In genomic region chr10:102863660-102864059, GRCh38 we compare ENCODE assay signal across 17 cellular contexts. TPM values are rescaled to one million over a fixed set of nuclear protein-coding genes. Genes with fewer than 3 reads are reported as not detected.
DNase-seq lines count a peak whose midpoint lies in the region; ATAC-seq and TF ChIP-seq lines count a peak whose summit lies in the region.
"Had no signal": no experiment of that assay in that cellular context is flagged by ENCODE, and none has a peak within 500 bp of the region (broad histone marks: within the 10 kb centered on the region; RNA-seq: fewer than 3 reads in every experiment).

No MANE protein-coding gene starts in this region.

- H3K9me1 ChIP-seq in IMR-90 (ENCODE audit: insufficient read depth, low read length), result no peaks in the 10 kb centered on the region; the same call in 1 of the 2 replicates

- no peak overlapping the region for H3K27ac ChIP-seq in A673 (ENCODE audit: low read depth, low read length, poor library complexity, severe bottlenecking)
- no peak overlapping the region for H3K27ac ChIP-seq in IMR-90 (ENCODE audit: insufficient read depth, low read length)
- peak overlapping the region in 4 of 5 donors; percentile 7 to 68 (median 36) for H3K27ac ChIP-seq in adrenal gland
- H3K27ac ChIP-seq in PC-9, result no peak overlapping the region
- H3K27ac ChIP-seq: SJSA1 had no signal

- no peak overlapping the region for H3K9ac ChIP-seq in IMR-90 (ENCODE audit: low read depth, low read length)

- intact Hi-C loops in A673 (cut with micrococcal nuclease; ENCODE audit: unreplicated experiment), result no loop called here
- intact Hi-C loops in IMR-90 (cut with micrococcal nuclease), result no loop called here
- intact Hi-C loops in adrenal gland (cut with DNase I), result no loop called here
- intact Hi-C loops in PC-9 (cut with micrococcal nuclease; ENCODE audit: unreplicated experiment), result no loop called here

- dilution Hi-C loops in IMR-90 (cut with HindIII; ENCODE audit: low sequenced_read_pairs, unreplicated experiment), result no loop called here

- H3K27me3 ChIP-seq in A673 (replicated peaks; ENCODE audit: insufficient read depth, low read depth, low read length, poor library complexity), result no peaks in the 10 kb centered on the region
- no peaks in the 10 kb centered on the region for H3K27me3 ChIP-seq in IMR-90 (ENCODE audit: control insufficient read depth, insufficient read depth, low read length)
- H3K27me3 ChIP-seq in adrenal gland, result no peaks in the 10 kb centered on the region
- H3K27me3 ChIP-seq in PC-9 (ENCODE audit: insufficient read depth, low read depth), result no peaks in the 10 kb centered on the region
- H3K27me3 ChIP-seq: SJSA1 had no signal

- H3K4me2 ChIP-seq in IMR-90 (ENCODE audit: low read depth, low read length) (no peak overlapping the region), PC-9 (no peak overlapping the region)

- no peaks in the 10 kb centered on the region; the same call in 1 of the 2 replicates for H4K20me1 ChIP-seq in IMR-90 (ENCODE audit: insufficient read depth, low read length)
- no peaks in the 10 kb centered on the region for H4K20me1 ChIP-seq in PC-9 (ENCODE audit: insufficient read depth)

- TF ChIP-seq POLR2A in IMR-90 (IDR thresholded peaks at IDR 0.05; ENCODE audit: low read depth, low read length) (no peak), adrenal gland (IDR thresholded peaks at IDR 0.05) (peak in 1 of 2 donors; percentile 44)

- WGBS in IMR-90 (ENCODE audit: extremely low coverage in 2 of 2, insufficient read length in 1 of 2), 2 experiments, result no CpG with 5 or more reads among the region's 2 CpGs
- WGBS in adrenal gland, 4 donors, result 22 to 45% (median 24%) methylated on average over 2 of the region's 2 CpGs

- CTCF ChIA-PET in A673 (lab: Charles Lee) (no interaction called here), IMR-90 (lab: Yijun Ruan, JAX) (interaction anchor here (0.5 kb wide), 1 partner anchor 61 kb away, joined by 4 read pairs; no protein-coding TSS in a partner anchor), PC-9 (lab: Charles Lee) (no interaction called here)

- in situ Hi-C loops in IMR-90 (cut with MboI; ENCODE audit: low sequenced_read_pairs), result no loop called here

- no peak overlapping the region for H2BK15ac ChIP-seq in IMR-90 (ENCODE audit: low read depth, low read length)

- TF ChIP-seq RAD21 in IMR-90 (IDR thresholded peaks at IDR 0.05; ENCODE audit: low read length), result no peak

- TF ChIP-seq CTCF in A673 (conservative IDR thresholded peaks at IDR 0.05; ENCODE audit: low read depth, low read length) (no peak), IMR-90 (conservative IDR thresholded peaks at IDR 0.05; ENCODE audit: low read depth, low read length) (no peak), adrenal gland (IDR thresholded peaks at IDR 0.05) (no peak), PC-9 (conservative IDR thresholded peaks at IDR 0.05) (no peak)

- H3K79me1 ChIP-seq in IMR-90 (ENCODE audit: low read depth in 1 of 2, low read length in 2 of 2), result 0 out of 4 replicates have a peak, but pooled peaks cover 0 to 9% of the 10 kb centered on the region in 2 experiments

- no peaks in the 10 kb centered on the region for H3F3A ChIP-seq in PC-9 (ENCODE audit: insufficient read depth, low read depth)

- H3K23ac ChIP-seq in IMR-90 (ENCODE audit: low read depth, low read length), result no peak overlapping the region

- TSS peak; percentile 39 for BruUV-seq in A673 (replicated peaks; lab: Mats Ljungman, UMichigan)
- BruUV-seq in IMR-90 (replicated peaks; lab: Mats Ljungman, UMichigan), result no TSS peak
- no TSS peak for BruUV-seq in PC-9 (replicated peaks; lab: Mats Ljungman, UMichigan)

- H3K4me1 ChIP-seq in A673 (ENCODE audit: insufficient read depth, low read length, poor library complexity, severe bottlenecking) (no peaks in the 10 kb centered on the region), IMR-90 (ENCODE audit: control insufficient read depth, insufficient read depth, low read length) (no peaks in the 10 kb centered on the region), adrenal gland (replicated peaks in 1 of 2) (peaks cover 11 to 61% of the 10 kb centered on the region in 2 donors), PC-9 (replicated peaks; ENCODE audit: insufficient read depth) (no peaks in the 10 kb centered on the region)
- H3K4me1 ChIP-seq: SJSA1 had no signal

- no peak overlapping the region for H2BK20ac ChIP-seq in IMR-90 (ENCODE audit: low read depth, low read length)

- H3K9me3 ChIP-seq in A673 (ENCODE audit: low read depth, low read length, poor library complexity, severe bottlenecking) (no peaks in the 10 kb centered on the region), IMR-90 (ENCODE audit: control insufficient read depth, insufficient read depth, low read length) (no peaks in the 10 kb centered on the region), adrenal gland (replicated peaks in 1 of 3) (no peaks in the 10 kb centered on the region), PC-9 (ENCODE audit: insufficient read depth, low read depth) (no peaks in the 10 kb centered on the region)
- H3K9me3 ChIP-seq: SJSA1 had no signal

- no peak overlapping the region for H2BK120ac ChIP-seq in IMR-90 (ENCODE audit: low read depth, low read length)

- no peak overlapping the region for H3K18ac ChIP-seq in IMR-90 (ENCODE audit: low read depth, low read length)

- H3K14ac ChIP-seq in IMR-90 (replicated peaks; ENCODE audit: low read depth, low read length), result no peak overlapping the region

- H3K36me3 ChIP-seq in A673 (ENCODE audit: insufficient read depth, low read length, poor library complexity, severe bottlenecking), result no peaks in the 10 kb centered on the region
- peaks cover 5% of the 10 kb centered on the region; the same call in 1 of the 2 replicates for H3K36me3 ChIP-seq in IMR-90 (ENCODE audit: control insufficient read depth, insufficient read depth, low read length)
- H3K36me3 ChIP-seq in adrenal gland (replicated peaks in 1 of 2), result peaks cover 0 to 9% of the 10 kb centered on the region in 2 donors
- no peaks in the 10 kb centered on the region for H3K36me3 ChIP-seq in PC-9 (ENCODE audit: low read depth)

- H3K4me3 ChIP-seq in A673 (ENCODE audit: low read depth, low read length, poor library complexity, severe bottlenecking) (no peak overlapping the region), IMR-90 (ENCODE audit: insufficient read depth, low read depth, low read length) (no peak overlapping the region), adrenal gland (no peak overlapping the region), PC-9 (no peak overlapping the region)
- H3K4me3 ChIP-seq: SJSA1 had no signal

- H4K8ac ChIP-seq in IMR-90 (ENCODE audit: low read depth in 2 of 2, low read length in 2 of 2), result no peak overlapping the region

- H2AK9ac ChIP-seq in IMR-90 (replicated peaks; ENCODE audit: low read depth, low read length, poor library complexity), result no peak overlapping the region

- H2BK5ac ChIP-seq in IMR-90 (ENCODE audit: low read depth, low read length, poor library complexity, severe bottlenecking), result no peak overlapping the region

- no peak overlapping the region for H3K4ac ChIP-seq in IMR-90 (ENCODE audit: low read depth, low read length)

- no peak overlapping the region for H4K91ac ChIP-seq in IMR-90 (ENCODE audit: insufficient read depth, low read depth, low read length)

- H2AFZ ChIP-seq in IMR-90 (replicated peaks; ENCODE audit: low read length, poor library complexity), result no peak overlapping the region
- no peak overlapping the region for H2AFZ ChIP-seq in PC-9

- no peak overlapping the region for H2AK5ac ChIP-seq in IMR-90 (ENCODE audit: low read depth, low read length)

- H3K56ac ChIP-seq in IMR-90 (ENCODE audit: extremely low read depth, insufficient read depth, low read length), result no peak overlapping the region

- no peak overlapping the region for H4K5ac ChIP-seq in IMR-90 (ENCODE audit: low read depth, low read length)

- ATAC-seq in IMR-90 (ENCODE audit: low read depth) (peak; percentile 53), HG03342 (IDR thresholded peaks at IDR 0.05; ENCODE audit: unreplicated experiment) (no peak), GM18907 (IDR thresholded peaks at IDR 0.05; ENCODE audit: unreplicated experiment) (no peak), GM18870 (IDR thresholded peaks at IDR 0.05; ENCODE audit: unreplicated experiment) (no peak)

- no peaks in the 10 kb centered on the region for H3K79me2 ChIP-seq in PC-9 (ENCODE audit: low read depth)

- H3K9me2 ChIP-seq in PC-9 (ENCODE audit: insufficient read depth), result no peaks in the 10 kb centered on the region

- no peak for DNase-seq in A673 (ENCODE audit: low spot score)
- no peak for DNase-seq in IMR-90
- DNase-seq in adrenal gland, result peak; percentile 14 to 77 (median 61)
- peak; percentile 34 for DNase-seq in iris pigment epithelial cell (ENCODE audit: low read depth)
- DNase-seq in PC-9, result no peak
- DNase-seq: C1 segment of cervical spinal cord, H7, NCI-H1417 treated with DMSO at 0.1 percent for 48 hours, NCI-H1930, NCI-H2171 treated with DMSO at 0.1 percent for 48 hours, NCI-H748 treated with DMSO at 0.1 percent for 48 hours had no signal

- POLR2A ChIA-PET in A673 (lab: Charles Lee; ENCODE audit: low non-redundant PET) (no interaction called here), IMR-90 (lab: Charles Lee; ENCODE audit: unreplicated experiment) (no interaction called here), PC-9 (lab: Charles Lee; ENCODE audit: unreplicated experiment) (no interaction called here)

RNA-seq across cellular contexts. Expression of gene AS3MT, which starts 5.6 kb away (rescaled TPM):
- total RNA-seq in A673 (2021) (4.8 and 5.2 TPM in 2 replicates), IMR-90 (2012; rRNA removed) (3.6 and 7.5 TPM in 2 replicates), adrenal gland (100 to 1,000 TPM; 177 to 361 (median 286) TPM), PC-9 (2021) (0.22 TPM in 1 of 2 replicates, not detected in the other)
- polyA plus RNA-seq in IMR-90 (2012; rRNA removed) (2.1 and 2.7 TPM in 2 replicates), adrenal gland (100 to 1,000 TPM; 275 to 910 (median 281) TPM)
- 1.5 and 1.6 TPM in 2 replicates for polyA plus RNA-seq in IMR-90 (2012; cell fraction: cytosol; rRNA removed)
- 0.78 and 4.2 TPM in 2 replicates for polyA plus RNA-seq in IMR-90 (2012; cell fraction: nucleus; rRNA removed; ENCODE audit: low replicate concordance)

RNA-seq across cellular contexts. Expression of gene BORCS7, which starts 9.6 kb away (rescaled TPM):
- total RNA-seq in A673 (2021) (8.2 and 11.1 TPM in 2 replicates), IMR-90 (2012; rRNA removed) (8.8 and 20.3 TPM in 2 replicates), adrenal gland (100 to 1,000 TPM in 2 of 8 donors, 10 to 100 TPM in 6; 49.7 to 154 (median 65.1) TPM), PC-9 (2021) (8.2 and 9.4 TPM in 2 replicates)
- polyA plus RNA-seq in IMR-90 (2012; rRNA removed) (17.4 and 19.4 TPM in 2 replicates), adrenal gland (10 to 100 TPM; 46.9 to 90.8 (median 63.1) TPM)
- 4.0 and 6.7 TPM in 2 replicates for polyA plus RNA-seq in IMR-90 (2012; cell fraction: cytosol; rRNA removed)
- polyA plus RNA-seq in IMR-90 (2012; cell fraction: nucleus; rRNA removed; ENCODE audit: low replicate concordance), result 2.3 and 8.4 TPM in 2 replicates

RNA-seq across cellular contexts. Expression of gene CYP17A1, which starts 26.4 kb away (rescaled TPM):
- total RNA-seq in A673 (2021) (not detected in 2 replicates), IMR-90 (2012; rRNA removed) (not detected in 2 replicates), adrenal gland (over 10,000 TPM in 5 of 8 donors, 1,000 to 10,000 TPM in 3; 5,772 to 29,109 (median 14,288) TPM), PC-9 (2021) (not detected in 2 replicates)
- polyA plus RNA-seq in IMR-90 (2012; rRNA removed) (not detected in 2 replicates), adrenal gland (over 10,000 TPM in 2 of 3 donors, 1,000 to 10,000 TPM in 1; 2,313 to 37,742 (median 10,572) TPM)
- not detected in 2 replicates for polyA plus RNA-seq in IMR-90 (2012; cell fraction: cytosol; rRNA removed)
- not detected in 2 replicates for polyA plus RNA-seq in IMR-90 (2012; cell fraction: nucleus; rRNA removed; ENCODE audit: low replicate concordance)
- total RNA-seq: H7, HT1080, NCI-H460, SJSA1 had no signal

RNA-seq across cellular contexts. Expression of gene CNNM2, which starts 54.4 kb away (rescaled TPM):
- total RNA-seq in A673 (2021) (4.8 and 5.6 TPM in 2 replicates), IMR-90 (2012; rRNA removed) (5.6 and 6.4 TPM in 2 replicates), adrenal gland (10 to 100 TPM; 27.6 to 52.0 (median 41.8) TPM), PC-9 (2021) (7.4 and 8.8 TPM in 2 replicates)
- polyA plus RNA-seq in IMR-90 (2012; rRNA removed) (4.7 and 5.6 TPM in 2 replicates), adrenal gland (10 to 100 TPM in 1 of 3 donors, 1 to 10 TPM in 2; 5.4 to 28.3 (median 8.3) TPM)
- 4.4 and 9.1 TPM in 2 replicates for polyA plus RNA-seq in IMR-90 (2012; cell fraction: cytosol; rRNA removed)
- 9.1 and 11.0 TPM in 2 replicates for polyA plus RNA-seq in IMR-90 (2012; cell fraction: nucleus; rRNA removed; ENCODE audit: low replicate concordance)

Comparison
In these comparisons a context has a peak if more than half of its experiments do, and no peak if none do; other contexts are left out.
1. DNase-seq: peak in adrenal gland (7 of 7) and iris pigment epithelial cell (single experiment); none in A673 (single experiment), IMR-90 (single experiment) and PC-9 (0 of 2).
2. H3K27ac ChIP-seq: peak in adrenal gland (4 of 5); none in A673 (single experiment), IMR-90 (single experiment) and PC-9 (single experiment).
3. RNA of gene AS3MT, which starts 5.6 kb away (total RNA-seq): 177 to 361 TPM in adrenal gland; 4.8 to 5.2 TPM in A673, 3.6 to 7.5 TPM in IMR-90 and 0.22 TPM in PC-9; every median in the first group is over 10 times any median in the second.
4. RNA of gene CYP17A1, which starts 26.4 kb away (total RNA-seq): 5,772 to 29,109 TPM in adrenal gland; not detected in A673, not detected in IMR-90 and not detected in PC-9; every median in the first group is over 1,000 times any median in the second.